18 cellular contexts compared by ENCODE assay signal in genomic region chr5:158811921-158812320, GRCh38.
DNase-seq lines count a peak whose midpoint lies in the region; ATAC-seq and TF ChIP-seq lines count a peak whose summit lies in the region.
"Had no signal": no experiment of that assay in that cellular context is flagged by ENCODE, and none has a peak within 500 bp of the region (broad histone marks: within the 10 kb centered on the region; RNA-seq: fewer than 3 reads in every experiment).

No MANE protein-coding gene starts in this region.

- POLR2A ChIA-PET in OCI-LY7 (lab: Charles Lee), result interaction anchor here (0.6 to 4.0 kb wide), 24 partner anchors 9 to 290 kb away, joined by 3 to 36 read pairs (median 6); no protein-coding TSS in a partner anchor

- peaks cover 91% of the 10 kb centered on the region for H3K4me1 ChIP-seq in OCI-LY7 (ENCODE audit: insufficient read depth, low read length, poor library complexity, severe bottlenecking)
- H3K4me1 ChIP-seq: sigmoid colon, SJCRH30 had no signal

- peaks cover 17% of the 10 kb centered on the region; the same call in 1 of the 2 replicates for H3K36me3 ChIP-seq in OCI-LY7 (ENCODE audit: insufficient read depth, low read length)
- H3K36me3 ChIP-seq: neutrophil, sigmoid colon, SJCRH30, tibial nerve had no signal

- peak overlapping the region; percentile 62 for H3K4me3 Mint-ChIP-seq in memory B cell

- ATAC-seq in GM19025 (IDR thresholded peaks at IDR 0.05; ENCODE audit: low read depth, unreplicated experiment), result peak; percentile 4
- ATAC-seq in memory B cell (ENCODE audit: low read depth), result peak; percentile 42
- ATAC-seq in HG03097 (IDR thresholded peaks at IDR 0.05; ENCODE audit: low FRiP score, unreplicated experiment), result no peak
- ATAC-seq: body of pancreas had no signal

- peak overlapping the region; percentile 44 for H3K4me3 ChIP-seq in OCI-LY7 (ENCODE audit: low read depth, low read length, poor library complexity, severe bottlenecking)
- H3K4me3 ChIP-seq: body of pancreas, sigmoid colon, SJCRH30, tibial nerve had no signal

- H3K9me2 ChIP-seq in OCI-LY7 (ENCODE audit: insufficient read depth, low read length), result no peaks in the 10 kb centered on the region

- H2AFZ ChIP-seq in OCI-LY7 (ENCODE audit: low read length), result peak overlapping the region; percentile 30; the same call in 1 of the 2 replicates

- no TSS peak for BruUV-seq in OCI-LY7 (replicated peaks; lab: Mats Ljungman, UMichigan)

- peaks cover 2% of the 10 kb centered on the region for H3K9me3 Mint-ChIP-seq in memory B cell

- no peak for TF ChIP-seq CTCF in OCI-LY7 (conservative IDR thresholded peaks at IDR 0.05; ENCODE audit: low read length)

- intact Hi-C loops in OCI-LY7 (cut with micrococcal nuclease; ENCODE audit: unreplicated experiment), result loop anchor here (1.0 to 5.0 kb wide), 10 partner anchors 37 to 637 kb away; no protein-coding TSS in a partner anchor

- peak overlapping the region; percentile 99 for H3K27ac Mint-ChIP-seq in memory B cell

- DNase-seq in NCI-H748 (lab: John Stamatoyannopoulos, UW; ENCODE audit: unreplicated experiment) (peak; percentile 12), NCI-H748 treated with DMSO at 0.1 percent for 48 hours (lab: John Stamatoyannopoulos, UW) (no peak), OCI-LY7 (ENCODE audit: low spot score) (no peak), memory B cell (ENCODE audit: low spot score in 2 of 2) (no peak), cerebellar nuclear complex (lab: John Stamatoyannopoulos, UW) (no peak), putamen (ENCODE audit: low spot score) (no peak)
- DNase-seq: body of pancreas, DMS79 treated with DMSO at 0.1 percent for 48 hours, islet precursor cell, NCI-H1105 treated with DMSO at 0.1 percent for 48 hours had no signal

- H3K9me3 ChIP-seq in OCI-LY7 (ENCODE audit: low read length), result peaks cover 3% of the 10 kb centered on the region; the same call in 1 of the 2 replicates
- H3K9me3 ChIP-seq: body of pancreas, neutrophil, sigmoid colon, SJCRH30, tibial nerve had no signal

- CTCF ChIA-PET in OCI-LY7 (lab: Charles Lee; ENCODE audit: unreplicated experiment), result interaction anchor here (0.5 to 2.2 kb wide), 5 partner anchors 36 to 713 kb away, joined by 3 to 7 read pairs (median 7); no protein-coding TSS in a partner anchor

- no peaks in the 10 kb centered on the region for H3K27me3 Mint-ChIP-seq in memory B cell

- H3K4me1 Mint-ChIP-seq in memory B cell, result peaks cover 82% of the 10 kb centered on the region

- H4K20me1 ChIP-seq in OCI-LY7 (ENCODE audit: insufficient read depth, low read length), result no peaks in the 10 kb centered on the region

- H3K4me2 ChIP-seq in OCI-LY7 (ENCODE audit: low read length), result peak overlapping the region; percentile 92

- H3K79me2 ChIP-seq in OCI-LY7 (ENCODE audit: insufficient read depth, low read depth, low read length), result peaks cover 23% of the 10 kb centered on the region; the same call in 1 of the 2 replicates

- peaks cover 19% of the 10 kb centered on the region for H3K36me3 Mint-ChIP-seq in memory B cell

- H3K27ac ChIP-seq in OCI-LY7 (ENCODE audit: low read depth, low read length, poor library complexity, severe bottlenecking), result peak overlapping the region; percentile 94
- H3K27ac ChIP-seq: 22Rv1, body of pancreas, C4-2B, neutrophil, sigmoid colon, SJCRH30, tibial nerve had no signal
